ENCODE assay signal across 18 cellular contexts in the genomic region with DNA sequence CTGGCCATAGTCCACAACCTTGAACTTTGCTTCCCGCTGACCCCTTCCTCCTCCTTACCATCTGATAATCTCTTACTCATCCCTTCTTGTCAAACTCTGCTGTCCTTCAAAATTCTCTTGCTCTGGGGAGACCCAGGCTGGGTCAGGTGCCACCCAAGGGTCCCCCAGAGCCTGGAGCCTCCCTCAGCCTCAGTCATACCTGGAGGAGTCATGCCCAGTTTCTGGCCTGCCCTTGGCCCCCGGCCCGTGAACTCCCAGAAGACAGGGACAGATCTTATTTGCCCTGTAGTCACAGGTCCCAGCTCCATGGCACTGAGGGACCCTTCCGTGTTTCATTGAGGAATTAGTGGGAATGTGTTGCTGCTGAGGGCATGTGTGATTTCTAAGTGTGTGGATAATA. TPM values are rescaled to one million over a fixed set of nuclear protein-coding genes. Genes with fewer than 3 reads are reported as not detected.
DNase-seq lines count a peak whose midpoint lies in the region; ATAC-seq, FAIRE-seq and TF ChIP-seq lines count a peak whose summit lies in the region.
"Had no signal": no experiment of that assay in that cellular context is flagged by ENCODE, and none has a peak within 500 bp of the region (broad histone marks: within the 10 kb centered on the region; RNA-seq: fewer than 3 reads in every experiment).

No MANE protein-coding gene starts in this region.

- DNase-seq in MCF 10A (ENCODE audit: unreplicated experiment): no peak
- DNase-seq in breast epithelium (ENCODE audit: low spot score in 2 of 2): no peak
- peak; percentile 54 for DNase-seq in kidney
- peak; percentile 54 for DNase-seq in osteoblast (ENCODE audit: insufficient read length, low spot score, missing footprints)
- peak; percentile 37 for DNase-seq in upper lobe of right lung
- no peak for DNase-seq in NCI-H524 (lab: John Stamatoyannopoulos, UW)
- DNase-seq in tibial nerve (ENCODE audit: low spot score in 2 of 2): no peak
- DNase-seq: AML-193; CD4-positive, CD25-positive, alpha-beta regulatory T cell; HCEC 1CT; HFFc6 had no signal

- BruUV-seq in MCF 10A (replicated peaks; lab: Mats Ljungman, UMichigan): no TSS peak

- intact Hi-C loops in MCF 10A (cut with micrococcal nuclease): no loop called here
- intact Hi-C loops in breast epithelium (cut with DNase I; ENCODE audit: low total_unique reads): no loop called here
- intact Hi-C loops in kidney (cut with DNase I): no loop called here
- intact Hi-C loops in upper lobe of right lung (cut with DNase I): no loop called here

- FAIRE-seq in kidney (lab: Jason Lieb, UNC): no peak
- FAIRE-seq: GM18507 had no signal

- no peaks in the 10 kb centered on the region for H3K4me1 ChIP-seq in breast epithelium
- no peaks in the 10 kb centered on the region for H3K4me1 ChIP-seq in kidney (ENCODE audit: control insufficient read depth in 1 of 2, insufficient read depth in 1 of 2, low read depth in 1 of 2, low read length in 2 of 2)
- no peaks in the 10 kb centered on the region for H3K4me1 ChIP-seq in osteoblast (ENCODE audit: insufficient read depth, low read length)
- no peaks in the 10 kb centered on the region for H3K4me1 ChIP-seq in upper lobe of right lung
- H3K4me1 ChIP-seq in tibial nerve: peaks cover 0 to 4% (median 0%) of the 10 kb centered on the region in 4 donors

- POLR2A ChIA-PET in MCF 10A (lab: Yijun Ruan, JAX): no interaction called here

- H3K36me3 Mint-ChIP-seq in MCF 10A (ENCODE audit: insufficient read depth, unreplicated experiment): no peaks in the 10 kb centered on the region
- H3K36me3 Mint-ChIP-seq: CD4-positive, CD25-positive, alpha-beta regulatory T cell had no signal

- no peaks in the 10 kb centered on the region for H4K20me1 ChIP-seq in osteoblast (ENCODE audit: insufficient read depth, low read length)

- CTCF ChIA-PET in MCF 10A (lab: Yijun Ruan, JAX): no interaction called here

- TF ChIP-seq POLR2A in breast epithelium (IDR thresholded peaks at IDR 0.05) (no peak), tibial nerve (IDR thresholded peaks at IDR 0.05) (no peak)

- ATAC-seq in upper lobe of right lung (no peak), GM18502 (IDR thresholded peaks at IDR 0.05; ENCODE audit: poor library complexity, unreplicated experiment) (no peak)
- ATAC-seq: GM23338 had no signal

- no peaks in the 10 kb centered on the region for H3K79me2 ChIP-seq in osteoblast (ENCODE audit: insufficient read depth, low read length)

- H3K27me3 ChIP-seq in breast epithelium: peaks cover 0 to 20% of the 10 kb centered on the region in 2 donors
- H3K27me3 ChIP-seq in osteoblast (ENCODE audit: insufficient read depth, low read length): peaks cover 18% of the 10 kb centered on the region
- peaks cover 30% of the 10 kb centered on the region for H3K27me3 ChIP-seq in upper lobe of right lung
- peaks cover 0 to 6% of the 10 kb centered on the region in 2 donors for H3K27me3 ChIP-seq in tibial nerve
- H3K27me3 ChIP-seq: BLaER1 had no signal

- H3K9me3 Mint-ChIP-seq in MCF 10A (ENCODE audit: unreplicated experiment): no peaks in the 10 kb centered on the region
- H3K9me3 Mint-ChIP-seq: GM23338, HFFc6 had no signal

- H3K9ac ChIP-seq in kidney (ENCODE audit: low read length in 2 of 2): no peak overlapping the region
- H3K9ac ChIP-seq: BLaER1 had no signal

- no peaks in the 10 kb centered on the region for H3K9me3 ChIP-seq in breast epithelium
- H3K9me3 ChIP-seq in kidney (ENCODE audit: control insufficient read depth in 1 of 2, low read length in 2 of 2): no peaks in the 10 kb centered on the region
- no peaks in the 10 kb centered on the region for H3K9me3 ChIP-seq in osteoblast (ENCODE audit: low read depth, low read length)
- H3K9me3 ChIP-seq in upper lobe of right lung: no peaks in the 10 kb centered on the region
- no peaks in the 10 kb centered on the region for H3K9me3 ChIP-seq in tibial nerve
- H3K9me3 ChIP-seq: BLaER1 had no signal

- peaks cover 53% of the 10 kb centered on the region for H3K27me3 Mint-ChIP-seq in MCF 10A (ENCODE audit: insufficient read depth, unreplicated experiment)

- no peak overlapping the region for H2AFZ ChIP-seq in osteoblast (ENCODE audit: low read length)
- H2AFZ ChIP-seq: GM23338 had no signal

- H3K4me3 ChIP-seq in breast epithelium: no peak overlapping the region
- H3K4me3 ChIP-seq in kidney (ENCODE audit: low read length in 2 of 2): no peak overlapping the region
- H3K4me3 ChIP-seq in osteoblast (ENCODE audit: insufficient read depth, low read length): no peak overlapping the region
- no peak overlapping the region for H3K4me3 ChIP-seq in upper lobe of right lung
- H3K4me3 ChIP-seq in tibial nerve: no peak overlapping the region
- H3K4me3 ChIP-seq: BLaER1, GM23338 had no signal

- TF ChIP-seq CTCF in MCF 10A (IDR thresholded peaks at IDR 0.05; ENCODE audit: unreplicated experiment): no peak
- TF ChIP-seq CTCF in breast epithelium (IDR thresholded peaks at IDR 0.05): no peak
- TF ChIP-seq CTCF in kidney (IDR thresholded peaks at IDR 0.05; ENCODE audit: borderline replicate concordance, extremely low read depth, insufficient read depth): no peak
- TF ChIP-seq CTCF in osteoblast (IDR thresholded peaks at IDR 0.05; ENCODE audit: extremely low read depth, low read depth, low read length): no peak
- TF ChIP-seq CTCF in upper lobe of right lung (IDR thresholded peaks at IDR 0.05): no peak
- no peak for TF ChIP-seq CTCF in tibial nerve (IDR thresholded peaks at IDR 0.05)

- H3K36me3 ChIP-seq in breast epithelium (no peaks in the 10 kb centered on the region), kidney (ENCODE audit: control insufficient read depth in 1 of 2, insufficient read depth in 2 of 2, low read length in 2 of 2) (no peaks in the 10 kb centered on the region), osteoblast (ENCODE audit: insufficient read depth, low read length) (no peaks in the 10 kb centered on the region), upper lobe of right lung (no peaks in the 10 kb centered on the region), tibial nerve (no peaks in the 10 kb centered on the region)
- H3K36me3 ChIP-seq: BLaER1 had no signal

- no peaks in the 10 kb centered on the region for H3K4me1 Mint-ChIP-seq in MCF 10A (ENCODE audit: insufficient read depth, unreplicated experiment)

- no peak overlapping the region for H3K4me3 Mint-ChIP-seq in MCF 10A (ENCODE audit: unreplicated experiment)
- H3K4me3 Mint-ChIP-seq: CD4-positive, CD25-positive, alpha-beta regulatory T cell; GM23338; HFFc6 had no signal

- TF ChIP-seq EP300 in tibial nerve (IDR thresholded peaks at IDR 0.05): no peak

- H3K27ac ChIP-seq in breast epithelium (no peak overlapping the region), kidney (ENCODE audit: low read depth in 2 of 2, low read length in 2 of 2) (no peak overlapping the region), osteoblast (ENCODE audit: low read depth, low read length) (no peak overlapping the region), upper lobe of right lung (no peak overlapping the region), tibial nerve (no peak overlapping the region)
- H3K27ac ChIP-seq: 22Rv1, BLaER1 had no signal

- 67 to 69% methylated on average over 4 of the region's 4 CpGs for WGBS in tibial nerve, 2 donors

- H3K27ac Mint-ChIP-seq in MCF 10A (ENCODE audit: low read depth, unreplicated experiment): peak overlapping the region; percentile 46
- H3K27ac Mint-ChIP-seq: GM23338, HFFc6 had no signal

- H3K4me2 ChIP-seq in osteoblast (ENCODE audit: insufficient read depth, low read length): no peak overlapping the region
- H3K4me2 ChIP-seq: BLaER1, GM23338 had no signal

RNA-seq across cellular contexts. Expression of a gene that starts 4.7 kb away (rescaled TPM):
- total RNA-seq in MCF 10A (2022) (not detected in 2 replicates), breast epithelium (under 1 TPM in 2 of 3 donors, not detected in 1; 0.15 to 0.33 TPM), kidney (not detected), osteoblast (1.2 and 1.8 TPM in 2 replicates), upper lobe of right lung (0.23 TPM), tibial nerve (not detected)
- polyA plus RNA-seq in kidney (ENCODE audit: insufficient read depth, low read depth, low replicate concordance): not detected
- total RNA-seq: CD4-positive, CD25-positive, alpha-beta regulatory T cell; Daoy; HT1080 had no signal
- polyA plus RNA-seq: CD4-positive, CD25-positive, alpha-beta regulatory T cell had no signal

RNA-seq across cellular contexts. Expression of a gene that starts 17.1 kb away (rescaled TPM):
- not detected in 2 replicates for total RNA-seq in MCF 10A (2022)
- total RNA-seq in breast epithelium: 10 to 100 TPM in 1 of 3 donors, 1 to 10 TPM in 2; 2.9 to 13.4 (median 7.5) TPM
- 2.6 TPM for total RNA-seq in kidney
- 1.2 TPM for polyA plus RNA-seq in kidney (ENCODE audit: insufficient read depth, low read depth, low replicate concordance)
- 21.2 and 44.5 TPM in 2 replicates for total RNA-seq in osteoblast
- total RNA-seq in upper lobe of right lung: 6.7 TPM
- 10 to 100 TPM in 1 of 4 donors, 1 to 10 TPM in 3; 1.6 to 11.7 (median 2.5) TPM for total RNA-seq in tibial nerve
- total RNA-seq: CD4-positive, CD25-positive, alpha-beta regulatory T cell; HT1080 had no signal
- polyA plus RNA-seq: CD4-positive, CD25-positive, alpha-beta regulatory T cell had no signal

Comparison
In these comparisons a context has a peak if more than half of its experiments do, and no peak if none do; other contexts are left out.
1. DNase-seq: peak in kidney (single experiment), osteoblast (single experiment) and upper lobe of right lung (single experiment); none in MCF 10A (single experiment), breast epithelium (0 of 2), NCI-H524 (0 of 2) and tibial nerve (0 of 2).